ENCODE assay signal across 8 cellular contexts in genomic region chr19:8526345-8527062, GRCh38. TPM values are rescaled to one million over a fixed set of nuclear protein-coding genes. Genes with fewer than 3 reads are reported as not detected.
A peak's percentile ranks its signal among the peaks of the same experiment; 100 is the strongest.
DNase-seq lines count a peak whose midpoint lies in the region; ATAC-seq, FAIRE-seq and TF ChIP-seq lines count a peak whose summit lies in the region.

No MANE protein-coding gene starts in this region.

- POLR2A ChIA-PET in GM10248 (lab: Yijun Ruan, JAX): no interaction called here
- POLR2A ChIA-PET in HepG2 (lab: Yijun Ruan, JAX): interaction anchor here (0.6 to 5.9 kb wide), 11 partner anchors 10 to 136 kb away, joined by 3 to 125 read pairs (median 3); partner anchors contain the start of genes RAB11B and ZNF414

- no TSS peak for BruUV-seq in HepG2 (replicated peaks; lab: Mats Ljungman, UMichigan)

- ATAC-seq in HepG2 (peak; percentile 81), GM18520 (IDR thresholded peaks at IDR 0.05; ENCODE audit: unreplicated experiment) (no peak)

- in situ Hi-C loops in HepG2 (cut with HindIII; ENCODE audit: extremely low pct_ligation_motif_present, low pct_unique_long_range_greater_than_20kb): no loop called here

- H3K4me2 ChIP-seq in HepG2 (ENCODE audit: low read depth, low read length): peak overlapping the region; percentile 95

- H3K9me3 ChIP-seq in HepG2 (ENCODE audit: low read length): no peaks in the 10 kb centered on the region
- H3K9me3 ChIP-seq in subcutaneous abdominal adipose tissue (ENCODE audit: control insufficient read depth in 5 of 5, low read length in 5 of 5): no peaks in the 10 kb centered on the region

- TF ChIP-seq POLR2A in HepG2 (IDR thresholded peaks at IDR 0.05; ENCODE audit: insufficient read depth in 1 of 2, low read depth in 2 of 2, low read length in 2 of 2): peak in 1 of 2 experiments; percentile 92; a peak in 3 of 4 replicates

- intact Hi-C loops in dorsolateral prefrontal cortex (cut with DNase I): loop anchor here in 1 of 2 donors (5.0 kb wide), 1 partner anchor 51 kb away; the partner anchor contains the start of gene MYO1F
- intact Hi-C loops in HepG2 (cut with micrococcal nuclease; ENCODE audit: unreplicated experiment): loop anchor here (10.0 kb wide), 1 partner anchor 48 kb away; the partner anchor contains the start of gene MYO1F

- TF ChIP-seq EP300 in HepG2 (IDR thresholded peaks at IDR 0.05; ENCODE audit: low read depth in 2 of 2, low read length in 2 of 2) (no peak), HepG2 (CRISPR knock-in tag; IDR thresholded peaks at IDR 0.05; ENCODE audit: borderline replicate concordance) (no peak)

- H3K4me3 ChIP-seq in dorsolateral prefrontal cortex: peak overlapping the region; percentile 59 to 93 (median 78)
- H3K4me3 ChIP-seq in HepG2 (replicated peaks in 1 of 3; ENCODE audit: insufficient read depth in 1 of 3, low read depth in 2 of 3, low read length in 3 of 3): peak overlapping the region; percentile 60 to 78 (median 70)
- H3K4me3 ChIP-seq in subcutaneous abdominal adipose tissue (ENCODE audit: low read depth in 1 of 5, low read length in 5 of 5): peak overlapping the region; percentile 55 to 77 (median 76)

- H3K27me3 ChIP-seq in dorsolateral prefrontal cortex (no peaks in the 10 kb centered on the region), HepG2 (ENCODE audit: control insufficient read depth in 1 of 2, insufficient read depth in 2 of 2, low read length in 2 of 2) (no peaks in the 10 kb centered on the region), subcutaneous abdominal adipose tissue (ENCODE audit: control insufficient read depth in 5 of 5, insufficient read depth in 4 of 5, low read length in 5 of 5) (no peaks in the 10 kb centered on the region)

- TF ChIP-seq RAD21 in HepG2 (CRISPR knock-in tag; IDR thresholded peaks at IDR 0.05): 0 out of 2 replicates have a peak, but pooled peaks have one; percentile 6

- H3K27ac ChIP-seq in dorsolateral prefrontal cortex (peak overlapping the region in 58 of 59 donors; percentile 41 to 94 (median 84)), HepG2 (ENCODE audit: extremely low read length, insufficient read depth, low read length) (peak overlapping the region; percentile 77), subcutaneous abdominal adipose tissue (ENCODE audit: low read depth, low read length) (peak overlapping the region; percentile 70)

- CTCF ChIA-PET in GM10248 (lab: Yijun Ruan, JAX): no interaction called here
- CTCF ChIA-PET in HepG2 (lab: Yijun Ruan, JAX; ENCODE audit: low intra/inter-chr PET ratio, low total read pairs): no interaction called here

- H3K36me3 ChIP-seq in HepG2 (replicated peaks in 1 of 2; ENCODE audit: control insufficient read depth in 1 of 2, insufficient read depth in 2 of 2, low read length in 2 of 2) (no peaks in the 10 kb centered on the region), subcutaneous abdominal adipose tissue (ENCODE audit: control insufficient read depth in 5 of 5, insufficient read depth in 5 of 5, low read length in 5 of 5) (peaks cover 0 to 37% (median 10%) of the 10 kb centered on the region in 5 donors)

- TF ChIP-seq CTCF in GM10248 (IDR thresholded peaks at IDR 0.05; ENCODE audit: control extremely low read depth, extremely low read depth, low read depth, missing control alignments): no peak
- peak in 5 of 56 donors; percentile 3 to 23 (median 13) for TF ChIP-seq CTCF in dorsolateral prefrontal cortex (IDR thresholded peaks at IDR 0.05 in 54 of 56, conservative IDR thresholded peaks at IDR 0.05 in 2 of 56; ENCODE audit: low read depth in 1 of 56, partially characterized antibody in 56 of 56)
- no peak for TF ChIP-seq CTCF in HepG2 (CRISPR knock-in tag; IDR thresholded peaks at IDR 0.05)

- DNase-seq in GM10248 (ENCODE audit: extremely low spot score) (peak; percentile 67), NCI-H774 (lab: John Stamatoyannopoulos, UW) (peak; percentile 70), dorsolateral prefrontal cortex (peak; percentile 83 to 92 (median 87)), HepG2 (ENCODE audit: low spot score) (peak; percentile 87), T-helper 9 cell (no peak)
- DNase-seq in activated CD4-positive, alpha-beta T cell treated with anti-CD3 and anti-CD28 coated beads for 48 hours: no peak

- FAIRE-seq in HepG2 (lab: Jason Lieb, UNC): peak; percentile 26

- no peaks in the 10 kb centered on the region for H3K79me2 ChIP-seq in HepG2 (ENCODE audit: insufficient read depth, low read length)

- WGBS in HepG2 (ENCODE audit: low lambda C conversion rate): 49% methylated on average over 26 of the region's 57 CpGs

- H4K20me1 ChIP-seq in HepG2 (ENCODE audit: insufficient read depth, low read length): peaks cover 2% of the 10 kb centered on the region; the same call in 1 of the 2 replicates

- H3K9ac ChIP-seq in HepG2 (ENCODE audit: insufficient read depth, low read depth, low read length): peak overlapping the region; percentile 77
- peak overlapping the region in 4 of 5 donors; percentile 51 to 73 (median 69) for H3K9ac ChIP-seq in subcutaneous abdominal adipose tissue (ENCODE audit: low read length in 5 of 5)

- H3K4me1 ChIP-seq in HepG2 (ENCODE audit: insufficient read depth, low read length) (peaks cover 24% of the 10 kb centered on the region), subcutaneous abdominal adipose tissue (ENCODE audit: control insufficient read depth in 5 of 5, insufficient read depth in 5 of 5, low read length in 5 of 5) (peaks cover 0 to 18% (median 9%) of the 10 kb centered on the region in 5 donors)

- no peak overlapping the region for H2AFZ ChIP-seq in HepG2 (ENCODE audit: low read length)

RNA-seq across cellular contexts. Expression of gene ZNF414, which starts 12.5 kb away (rescaled TPM):
- total RNA-seq in dorsolateral prefrontal cortex (10 to 100 TPM; 19.4 to 51.4 (median 30.1) TPM), HepG2 (2016; rRNA removed; fragmentation: Illumina TruSeq; extraction: Trizol) (1.4 and 2.5 TPM in 2 replicates)
- total RNA-seq in HepG2 (2016; cell fraction: cytosol; rRNA removed; fragmentation: Illumina TruSeq; extraction: Trizol; ENCODE audit: low read depth): 2.2 and 2.4 TPM in 2 replicates
- total RNA-seq in HepG2 (2016; cell fraction: insoluble cytoplasmic fraction; rRNA removed; fragmentation: Illumina TruSeq; extraction: Trizol): 2.7 and 2.8 TPM in 2 replicates
- 2.8 and 5.6 TPM in 2 replicates for total RNA-seq in HepG2 (2016; cell fraction: membrane; rRNA removed; fragmentation: Illumina TruSeq; extraction: Trizol)
- total RNA-seq in HepG2 (2016; cell fraction: nucleus; rRNA removed; fragmentation: Illumina TruSeq; extraction: Trizol): 3.3 and 3.4 TPM in 2 replicates
- 2.8 and 4.0 TPM in 2 replicates for polyA plus RNA-seq in HepG2 (2011; rRNA removed)
- polyA plus RNA-seq in HepG2 (2011; cell fraction: cytosol; rRNA removed): 1.9 and 2.9 TPM in 2 replicates
- polyA plus RNA-seq in HepG2 (2011; cell fraction: nucleus; rRNA removed): 19.1 and 28.1 TPM in 2 replicates
- polyA plus RNA-seq in HepG2 (2012): 5.5 and 7.5 TPM in 2 replicates
- 8.4 and 9.5 TPM in 2 replicates for polyA plus RNA-seq in HepG2 (2016; cell fraction: cytosol; fragmentation: Illumina TruSeq; extraction: Trizol; ENCODE audit: low read depth)
- polyA plus RNA-seq in HepG2 (2016; cell fraction: insoluble cytoplasmic fraction; fragmentation: Illumina TruSeq; extraction: Trizol; ENCODE audit: low read depth): 10.1 and 10.3 TPM in 2 replicates
- polyA plus RNA-seq in HepG2 (2016; cell fraction: membrane; fragmentation: Illumina TruSeq; extraction: Trizol; ENCODE audit: low read depth): 11.5 and 15.0 TPM in 2 replicates
- polyA plus RNA-seq in HepG2 (2016; cell fraction: nucleus; fragmentation: Illumina TruSeq; extraction: Trizol; ENCODE audit: insufficient read depth, low read depth): 20.2 and 25.1 TPM in 2 replicates
- 2.0 and 7.2 TPM in 2 replicates for polyA minus RNA-seq in HepG2 (2011; rRNA and poly(A)+ RNA removed; ENCODE audit: low replicate concordance)
- polyA minus RNA-seq in HepG2 (2011; cell fraction: cytosol; rRNA and poly(A)+ RNA removed): 3.4 and 7.1 TPM in 2 replicates
- polyA minus RNA-seq in HepG2 (2011; cell fraction: nucleus; rRNA and poly(A)+ RNA removed): 2.6 and 4.6 TPM in 2 replicates

RNA-seq across cellular contexts. Expression of gene PRAM1, which starts 24.1 kb away (rescaled TPM):
- total RNA-seq in dorsolateral prefrontal cortex (10 to 100 TPM in 19 of 120 experiments, 1 to 10 TPM in 101; 2.7 to 16.1 (median 6.3) TPM), HepG2 (2016; rRNA removed; fragmentation: Illumina TruSeq; extraction: Trizol) (not detected in 2 replicates)
- not detected in 2 replicates for total RNA-seq in HepG2 (2016; cell fraction: cytosol; rRNA removed; fragmentation: Illumina TruSeq; extraction: Trizol; ENCODE audit: low read depth)
- not detected in 2 replicates for total RNA-seq in HepG2 (2016; cell fraction: insoluble cytoplasmic fraction; rRNA removed; fragmentation: Illumina TruSeq; extraction: Trizol)
- not detected in 2 replicates for total RNA-seq in HepG2 (2016; cell fraction: membrane; rRNA removed; fragmentation: Illumina TruSeq; extraction: Trizol)
- total RNA-seq in HepG2 (2016; cell fraction: nucleus; rRNA removed; fragmentation: Illumina TruSeq; extraction: Trizol): not detected in 2 replicates
- polyA plus RNA-seq in HepG2 (2011; rRNA removed): 0.03 TPM in 1 of 2 replicates, not detected in the other
- polyA plus RNA-seq in HepG2 (2011; cell fraction: cytosol; rRNA removed): 0.03 TPM in 1 of 2 replicates, not detected in the other
- 0.33 and 0.35 TPM in 2 replicates for polyA plus RNA-seq in HepG2 (2011; cell fraction: nucleus; rRNA removed)
- 0.15 TPM in 1 of 2 replicates, not detected in the other for polyA plus RNA-seq in HepG2 (2012)
- polyA plus RNA-seq in HepG2 (2016; cell fraction: cytosol; fragmentation: Illumina TruSeq; extraction: Trizol; ENCODE audit: low read depth): not detected in 2 replicates
- not detected in 2 replicates for polyA plus RNA-seq in HepG2 (2016; cell fraction: insoluble cytoplasmic fraction; fragmentation: Illumina TruSeq; extraction: Trizol; ENCODE audit: low read depth)
- polyA plus RNA-seq in HepG2 (2016; cell fraction: membrane; fragmentation: Illumina TruSeq; extraction: Trizol; ENCODE audit: low read depth): not detected in 2 replicates
- polyA plus RNA-seq in HepG2 (2016; cell fraction: nucleus; fragmentation: Illumina TruSeq; extraction: Trizol; ENCODE audit: insufficient read depth, low read depth): not detected in 2 replicates
- not detected in 2 replicates for polyA minus RNA-seq in HepG2 (2011; rRNA and poly(A)+ RNA removed; ENCODE audit: low replicate concordance)
- not detected in 2 replicates for polyA minus RNA-seq in HepG2 (2011; cell fraction: cytosol; rRNA and poly(A)+ RNA removed)
- not detected in 2 replicates for polyA minus RNA-seq in HepG2 (2011; cell fraction: nucleus; rRNA and poly(A)+ RNA removed)

RNA-seq across cellular contexts. Expression of gene MYO1F, which starts 50.7 kb away (rescaled TPM):
- total RNA-seq in dorsolateral prefrontal cortex (10 to 100 TPM in 83 of 120 experiments, 1 to 10 TPM in 37; 3.6 to 34.3 (median 13.5) TPM), HepG2 (2016; rRNA removed; fragmentation: Illumina TruSeq; extraction: Trizol) (0.09 and 0.13 TPM in 2 replicates)
- 0.20 and 0.26 TPM in 2 replicates for total RNA-seq in HepG2 (2016; cell fraction: cytosol; rRNA removed; fragmentation: Illumina TruSeq; extraction: Trizol; ENCODE audit: low read depth)
- total RNA-seq in HepG2 (2016; cell fraction: insoluble cytoplasmic fraction; rRNA removed; fragmentation: Illumina TruSeq; extraction: Trizol): 0.11 and 0.16 TPM in 2 replicates
- total RNA-seq in HepG2 (2016; cell fraction: membrane; rRNA removed; fragmentation: Illumina TruSeq; extraction: Trizol): 0.21 and 0.80 TPM in 2 replicates
- not detected in 2 replicates for total RNA-seq in HepG2 (2016; cell fraction: nucleus; rRNA removed; fragmentation: Illumina TruSeq; extraction: Trizol)
- polyA plus RNA-seq in HepG2 (2011; rRNA removed): 0.13 and 0.34 TPM in 2 replicates
- polyA plus RNA-seq in HepG2 (2011; cell fraction: cytosol; rRNA removed): 0.13 and 0.30 TPM in 2 replicates
- polyA plus RNA-seq in HepG2 (2011; cell fraction: nucleus; rRNA removed): 0.40 and 0.64 TPM in 2 replicates
- polyA plus RNA-seq in HepG2 (2012): 0.42 and 1.5 TPM in 2 replicates
- 0.25 and 0.37 TPM in 2 replicates for polyA plus RNA-seq in HepG2 (2016; cell fraction: cytosol; fragmentation: Illumina TruSeq; extraction: Trizol; ENCODE audit: low read depth)
- polyA plus RNA-seq in HepG2 (2016; cell fraction: insoluble cytoplasmic fraction; fragmentation: Illumina TruSeq; extraction: Trizol; ENCODE audit: low read depth): 0.16 TPM in 1 of 2 replicates, not detected in the other
- 0.32 and 0.36 TPM in 2 replicates for polyA plus RNA-seq in HepG2 (2016; cell fraction: membrane; fragmentation: Illumina TruSeq; extraction: Trizol; ENCODE audit: low read depth)
- polyA plus RNA-seq in HepG2 (2016; cell fraction: nucleus; fragmentation: Illumina TruSeq; extraction: Trizol; ENCODE audit: insufficient read depth, low read depth): 0.17 and 0.21 TPM in 2 replicates
- polyA minus RNA-seq in HepG2 (2011; rRNA and poly(A)+ RNA removed; ENCODE audit: low replicate concordance): 0.42 and 0.63 TPM in 2 replicates
- not detected in 2 replicates for polyA minus RNA-seq in HepG2 (2011; cell fraction: cytosol; rRNA and poly(A)+ RNA removed)
- not detected in 2 replicates for polyA minus RNA-seq in HepG2 (2011; cell fraction: nucleus; rRNA and poly(A)+ RNA removed)

Comparison
In these comparisons a context has a peak if more than half of its experiments do, and no peak if none do; other contexts are left out.
1. DNase-seq: peak in GM10248 (single experiment), NCI-H774 (single experiment), dorsolateral prefrontal cortex (10 of 10) and HepG2 (single experiment); none in T-helper 9 cell (single experiment) and activated CD4-positive, alpha-beta T cell treated with anti-CD3 and anti-CD28 coated beads for 48 hours (single experiment).
2. Peak in every context shown above with its lines, with median percentiles within 50 percentile points of each other: H3K27ac ChIP-seq and H3K4me3 ChIP-seq.